Comparison of ENCODE assay signal across 1 cellular context in the genomic region with DNA sequence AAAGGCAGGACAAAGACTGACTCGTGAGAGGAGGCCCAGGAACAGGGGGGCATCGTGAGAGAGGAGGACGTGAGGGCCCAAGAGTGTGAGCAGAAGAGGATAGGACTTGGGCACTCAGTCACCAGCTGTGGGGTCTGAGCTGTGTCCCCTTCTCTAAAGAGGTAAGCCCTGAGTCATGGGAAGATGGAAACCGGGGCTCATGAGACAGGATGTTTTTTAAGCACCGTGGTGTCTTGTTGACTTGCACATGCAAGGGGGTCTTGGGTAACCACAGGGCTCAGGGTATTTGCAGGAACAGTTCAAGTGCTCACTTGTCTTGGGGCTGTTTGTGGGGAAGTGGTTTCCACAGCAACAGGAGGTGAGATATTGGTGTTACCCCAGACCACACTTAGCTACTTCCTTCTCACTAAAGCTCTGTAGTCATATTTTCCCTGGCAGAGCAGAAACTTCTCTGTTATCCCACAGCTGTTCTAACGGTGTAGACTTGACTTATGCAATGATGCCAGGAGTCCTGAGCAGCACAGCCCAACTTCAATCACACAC.
TF ChIP-seq lines count a peak whose summit lies in the region.

No MANE protein-coding gene starts in this region.

TF ChIP-seq in K562, 482 proteins besides CTCF, POLR2A, EP300 and RAD21:
- TF ChIP-seq GABPA (tag; conservative IDR thresholded peaks at IDR 0.05; ENCODE audit: low read depth) (peak; percentile 39), ZBTB11 (CRISPR knock-in tag; IDR thresholded peaks at IDR 0.05) (peak in 1 of 3 experiments; percentile 66; a peak in 1 of 6 replicates)
TF ChIP-seq in K562: peak in this region for 2; not testable (repeated sequence) for 480.
